In genomic region chr10:128125944-128126764, GRCh38 we compare ENCODE assay signal across 1 cellular context.
TF ChIP-seq lines count a peak whose summit lies in the region.

MKI67 (minus strand) TSS chr10:128126423; CDS start chr10:128125667, 756 bp downstream.

TF ChIP-seq in HepG2, 621 proteins besides CTCF, POLR2A, EP300 and RAD21 (continued from another document and continues in another):
- TF ChIP-seq ZNF552 (CRISPR knock-in tag; IDR thresholded peaks at IDR 0.05; ENCODE audit: borderline replicate concordance) (no peak), ZBTB2 (CRISPR knock-in tag; IDR thresholded peaks at IDR 0.05; ENCODE audit: low read depth) (peak; percentile 87), CBX2 (IDR thresholded peaks at IDR 0.05; ENCODE audit: low read depth, low read length) (no peak), CBX2 (CRISPR knock-in tag; IDR thresholded peaks at IDR 0.05; ENCODE audit: low read depth) (no peak), ZNF556 (CRISPR knock-in tag; IDR thresholded peaks at IDR 0.05; ENCODE audit: borderline replicate concordance) (no peak), SCMH1 (CRISPR knock-in tag; IDR thresholded peaks at IDR 0.05; ENCODE audit: borderline replicate concordance) (no peak), NONO (IDR thresholded peaks at IDR 0.05) (no peak), NONO (CRISPR knock-in tag; conservative IDR thresholded peaks at IDR 0.05) (0 out of 2 replicates have a peak, but pooled peaks have one; percentile 30), NFYB (CRISPR knock-in tag; IDR thresholded peaks at IDR 0.05) (peak; percentile 85), ZBTB43 (CRISPR knock-in tag; conservative IDR thresholded peaks at IDR 0.05) (no peak), HDAC1 (CRISPR knock-in tag; IDR thresholded peaks at IDR 0.05) (peak; percentile 97), TMF1 (CRISPR knock-in tag; IDR thresholded peaks at IDR 0.05; ENCODE audit: low read depth) (peak; percentile 64; the same call in 1 of the 2 replicates), MAX (IDR thresholded peaks at IDR 0.05) (peak; percentile 68), KDM4B (CRISPR knock-in tag; IDR thresholded peaks at IDR 0.05) (no peak), BORCS8-MEF2B (CRISPR knock-in tag; IDR thresholded peaks at IDR 0.05) (peak; percentile 87; the same call in 1 of the 2 replicates), BRCA1 (CRISPR knock-in tag; IDR thresholded peaks at IDR 0.05) (no peak), ZNF30 (CRISPR knock-in tag; IDR thresholded peaks at IDR 0.05) (no peak), BCL6 (CRISPR knock-in tag; IDR thresholded peaks at IDR 0.05) (no peak), ZNF234 (CRISPR knock-in tag; conservative IDR thresholded peaks at IDR 0.05) (no peak), KLF16 (CRISPR knock-in tag; IDR thresholded peaks at IDR 0.05) (peak in 1 of 2 experiments; percentile 17; a peak in 1 of 4 replicates), E2F5 (CRISPR knock-in tag; conservative IDR thresholded peaks at IDR 0.05) (peak; percentile 96), ZNF597 (CRISPR knock-in tag; IDR thresholded peaks at IDR 0.05) (no peak), CSRNP2 (CRISPR knock-in tag; conservative IDR thresholded peaks at IDR 0.05; ENCODE audit: low read depth) (0 out of 2 replicates have a peak, but pooled peaks have one; percentile 76), KDM2A (CRISPR knock-in tag; IDR thresholded peaks at IDR 0.05; ENCODE audit: borderline replicate concordance, low read depth) (0 out of 2 replicates have a peak, but pooled peaks have one; percentile 22), REXO4 (CRISPR knock-in tag; IDR thresholded peaks at IDR 0.05; ENCODE audit: borderline replicate concordance) (peak; percentile 74; the same call in 1 of the 2 replicates), ZNF724P (CRISPR knock-in tag; IDR thresholded peaks at IDR 0.05; ENCODE audit: borderline replicate concordance) (peak; percentile 78; the same call in 1 of the 2 replicates), ZBTB38 (CRISPR knock-in tag; IDR thresholded peaks at IDR 0.05) (no peak), ZNF570 (CRISPR knock-in tag; IDR thresholded peaks at IDR 0.05; ENCODE audit: borderline replicate concordance) (no peak), ZNF318 (CRISPR knock-in tag; IDR thresholded peaks at IDR 0.05) (no peak), SP1 (IDR thresholded peaks at IDR 0.05) (no peak), SP1 (CRISPR knock-in tag; IDR thresholded peaks at IDR 0.05) (peak; percentile 78), ZNF546 (CRISPR knock-in tag; conservative IDR thresholded peaks at IDR 0.05) (peak; percentile 58; the same call in 1 of the 2 replicates), FOXO1 (CRISPR knock-in tag; IDR thresholded peaks at IDR 0.05) (no peak), SKIL (CRISPR knock-in tag; IDR thresholded peaks at IDR 0.05; ENCODE audit: borderline replicate concordance) (peak; percentile 42; the same call in 1 of the 2 replicates), ZNF432 (CRISPR knock-in tag; IDR thresholded peaks at IDR 0.05; ENCODE audit: borderline replicate concordance) (no peak), PHF5A (CRISPR knock-in tag; IDR thresholded peaks at IDR 0.05; ENCODE audit: low read depth, unreplicated experiment) (no peak), REPIN1 (CRISPR knock-in tag; IDR thresholded peaks at IDR 0.05; ENCODE audit: borderline replicate concordance, low read depth) (0 out of 2 replicates have a peak, but pooled peaks have one; percentile 40), ARNT2 (CRISPR knock-in tag; IDR thresholded peaks at IDR 0.05; ENCODE audit: low read depth) (peak; percentile 91), FOXM1 (CRISPR knock-in tag; IDR thresholded peaks at IDR 0.05) (peak; percentile 97), TOE1 (CRISPR knock-in tag; IDR thresholded peaks at IDR 0.05) (no peak), ZC3H13 (CRISPR knock-in tag; IDR thresholded peaks at IDR 0.05) (peak; percentile 92), PAXIP1 (CRISPR knock-in tag; conservative IDR thresholded peaks at IDR 0.05) (no peak), JDP2 (CRISPR knock-in tag; IDR thresholded peaks at IDR 0.05; ENCODE audit: borderline replicate concordance) (peak; percentile 44; the same call in 1 of the 2 replicates)
